In genomic region chr18:3002766-3003165, GRCh38 we compare ENCODE assay signal across 22 cellular contexts. TPM values are rescaled to one million over a fixed set of nuclear protein-coding genes. Genes with fewer than 3 reads are reported as not detected.
DNase-seq lines count a peak whose midpoint lies in the region; ATAC-seq and TF ChIP-seq lines count a peak whose summit lies in the region.
"Had no signal": no experiment of that assay in that cellular context is flagged by ENCODE, and none has a peak within 500 bp of the region (broad histone marks: within the 10 kb centered on the region; RNA-seq: fewer than 3 reads in every experiment).

No MANE protein-coding gene starts in this region.

- DNase-seq in CD8-positive, alpha-beta T cell, result no peak
- DNase-seq in HFFc6 (no peak), Kasumi-1 (lab: John Stamatoyannopoulos, UW) (no peak)
- DNase-seq in naive thymus-derived CD4-positive, alpha-beta T cell, result no peak
- no peak for DNase-seq in stimulated activated CD8-positive, alpha-beta memory T cell treated with anti-CD3 and anti-CD28 coated beads, Interleukin-4, amount 100 ng/mL, for 48 hours
- no peak for DNase-seq in activated effector memory CD4-positive, alpha-beta T cell treated with Interleukin-2 at 50 U/mL for 16 hours
- DNase-seq: activated CD4-positive, alpha-beta T cell treated with anti-CD3 and anti-CD28 coated beads, Interleukin-2, amount 50 U/mL, for 48 hours; activated naive CD8-positive, alpha-beta T cell treated with anti-CD3 and anti-CD28 coated beads, Interleukin-2, amount 10 ng/mL, durations not matched to agents 7 days and 5 days; activated T-cell treated with anti-CD3 and anti-CD28 coated beads, Interleukin-2, amount 50 U/mL, for 1 hour; DMS79 treated with DMSO at 0.1 percent for 48 hours; effector CD8-positive, alpha-beta T cell; KG1; kidney; MV-4-11; naive B cell; NCI-H1694 treated with DMSO at 0.1 percent for 48 hours; NCI-H2171 treated with DMSO at 0.1 percent for 48 hours; NCI-H524 treated with DMSO at 0.1 percent for 48 hours; RPMI8226; sigmoid colon had no signal

- no peaks in the 10 kb centered on the region for H3K36me3 ChIP-seq in CD8-positive, alpha-beta T cell (ENCODE audit: insufficient read depth, low read length)
- H3K36me3 ChIP-seq in naive thymus-derived CD4-positive, alpha-beta T cell (ENCODE audit: control insufficient read depth in 2 of 3, insufficient read depth in 3 of 3, low read length in 3 of 3), result peaks cover 0 to 20% (median 0%) of the 10 kb centered on the region in 3 experiments
- H3K36me3 ChIP-seq: sigmoid colon had no signal

- POLR2A ChIA-PET in CD8-positive, alpha-beta T cell (lab: Charles Lee), result no interaction called here
- POLR2A ChIA-PET in naive thymus-derived CD4-positive, alpha-beta T cell (lab: Charles Lee), result interaction anchor here (0.6 to 4.9 kb wide), 4 partner anchors 8 to 73 kb away, joined by 3 to 25 read pairs (median 6); no protein-coding TSS in a partner anchor

- no peak overlapping the region for H3K27ac ChIP-seq in CD8-positive, alpha-beta T cell (ENCODE audit: low read depth, low read length)
- peak overlapping the region; percentile 14 for H3K27ac ChIP-seq in naive thymus-derived CD4-positive, alpha-beta T cell (ENCODE audit: low read depth, low read length)
- H3K27ac ChIP-seq: parathyroid adenoma, sigmoid colon had no signal

- ATAC-seq in CD8-positive, alpha-beta T cell, result no peak
- ATAC-seq in esophagus mucosa, result peak; percentile 79
- no peak for ATAC-seq in naive thymus-derived CD4-positive, alpha-beta T cell

- H3K27me3 Mint-ChIP-seq in CD8-positive, alpha-beta T cell (ENCODE audit: low read depth), result no peaks in the 10 kb centered on the region
- H3K27me3 Mint-ChIP-seq in HFFc6 (ENCODE audit: insufficient read depth), result no peaks in the 10 kb centered on the region
- H3K27me3 Mint-ChIP-seq in naive thymus-derived CD4-positive, alpha-beta T cell, result no peaks in the 10 kb centered on the region
- H3K27me3 Mint-ChIP-seq: activated naive CD8-positive, alpha-beta T cell treated with anti-CD3 and anti-CD28 coated beads, Interleukin-2, amount 10 ng/mL, durations not matched to agents 7 days and 5 days; naive B cell had no signal

- H3K27me3 ChIP-seq in CD8-positive, alpha-beta T cell (ENCODE audit: insufficient read depth, low read length), result no peaks in the 10 kb centered on the region
- H3K27me3 ChIP-seq in naive thymus-derived CD4-positive, alpha-beta T cell (ENCODE audit: control insufficient read depth in 2 of 2, insufficient read depth in 2 of 2, low read length in 2 of 2), result no peaks in the 10 kb centered on the region
- H3K27me3 ChIP-seq: sigmoid colon had no signal

- no peaks in the 10 kb centered on the region for H3K9me3 ChIP-seq in CD8-positive, alpha-beta T cell (ENCODE audit: low read length)
- peaks cover 0 to 5% (median 0%) of the 10 kb centered on the region in 3 experiments for H3K9me3 ChIP-seq in naive thymus-derived CD4-positive, alpha-beta T cell (ENCODE audit: control insufficient read depth in 2 of 3, low read length in 3 of 3)
- H3K9me3 ChIP-seq: sigmoid colon had no signal

- H3K9me3 Mint-ChIP-seq in CD8-positive, alpha-beta T cell, result no peaks in the 10 kb centered on the region
- H3K9me3 Mint-ChIP-seq in HFFc6, result peaks cover 13% of the 10 kb centered on the region; the same call in 1 of the 2 replicates
- H3K9me3 Mint-ChIP-seq in naive thymus-derived CD4-positive, alpha-beta T cell, result peaks cover 0 to 11% (median 3%) of the 10 kb centered on the region in 11 donors
- H3K9me3 Mint-ChIP-seq: activated naive CD8-positive, alpha-beta T cell treated with anti-CD3 and anti-CD28 coated beads, Interleukin-2, amount 10 ng/mL, durations not matched to agents 7 days and 5 days had no signal

- TF ChIP-seq CTCF in CD8-positive, alpha-beta T cell (IDR thresholded peaks at IDR 0.05), result no peak
- no peak for TF ChIP-seq CTCF in HFFc6 (IDR thresholded peaks at IDR 0.05)

- no peak overlapping the region for H3K4me3 ChIP-seq in CD8-positive, alpha-beta T cell (ENCODE audit: low read depth, low read length)
- no peak overlapping the region for H3K4me3 ChIP-seq in naive thymus-derived CD4-positive, alpha-beta T cell (ENCODE audit: low read length)
- H3K4me3 ChIP-seq: sigmoid colon had no signal

- H3K4me1 ChIP-seq in CD8-positive, alpha-beta T cell (ENCODE audit: insufficient read depth, low read length), result peaks cover 21% of the 10 kb centered on the region
- H3K4me1 ChIP-seq in naive thymus-derived CD4-positive, alpha-beta T cell (ENCODE audit: control insufficient read depth in 2 of 2, insufficient read depth in 2 of 2, low read length in 2 of 2), result peaks cover 14 to 18% of the 10 kb centered on the region in 2 donors

- peaks cover 48% of the 10 kb centered on the region for H3K36me3 Mint-ChIP-seq in CD8-positive, alpha-beta T cell
- peaks cover 68% of the 10 kb centered on the region for H3K36me3 Mint-ChIP-seq in HFFc6 (ENCODE audit: low read depth)
- H3K36me3 Mint-ChIP-seq in naive thymus-derived CD4-positive, alpha-beta T cell, result peaks cover 26 to 60% (median 56%) of the 10 kb centered on the region in 5 donors

- peak overlapping the region; percentile 69 for H3K27ac Mint-ChIP-seq in CD8-positive, alpha-beta T cell
- H3K27ac Mint-ChIP-seq in HFFc6, result peak overlapping the region; percentile 48; the same call in 1 of the 2 replicates
- peak overlapping the region in 8 of 9 donors; percentile 34 to 98 (median 80) for H3K27ac Mint-ChIP-seq in naive thymus-derived CD4-positive, alpha-beta T cell
- H3K27ac Mint-ChIP-seq: activated naive CD8-positive, alpha-beta T cell treated with anti-CD3 and anti-CD28 coated beads, Interleukin-2, amount 10 ng/mL, durations not matched to agents 7 days and 5 days had no signal

- CTCF ChIA-PET in CD8-positive, alpha-beta T cell (lab: Charles Lee), result interaction anchor here (0.6 to 11.9 kb wide), 6 partner anchors 8 to 125 kb away, joined by 3 to 155 read pairs (median 6); no protein-coding TSS in a partner anchor
- CTCF ChIA-PET in naive thymus-derived CD4-positive, alpha-beta T cell (lab: Charles Lee), result interaction anchor here (0.6 to 1.9 kb wide), 3 partner anchors 8 to 126 kb away, joined by 3 to 8 read pairs (median 3); no protein-coding TSS in a partner anchor

- intact Hi-C loops in CD8-positive, alpha-beta T cell (cut with DNase I, micrococcal nuclease), result no loop called here
- intact Hi-C loops in naive thymus-derived CD4-positive, alpha-beta T cell (cut with micrococcal nuclease), result no loop called here

- H3K4me3 Mint-ChIP-seq in CD8-positive, alpha-beta T cell, result no peak overlapping the region
- no peak overlapping the region for H3K4me3 Mint-ChIP-seq in HFFc6
- H3K4me3 Mint-ChIP-seq in naive thymus-derived CD4-positive, alpha-beta T cell, result peak overlapping the region in 2 of 10 donors; percentile 1 to 20
- H3K4me3 Mint-ChIP-seq: activated naive CD8-positive, alpha-beta T cell treated with anti-CD3 and anti-CD28 coated beads, Interleukin-2, amount 10 ng/mL, durations not matched to agents 7 days and 5 days; naive B cell had no signal

- peaks cover 50% of the 10 kb centered on the region for H3K4me1 Mint-ChIP-seq in CD8-positive, alpha-beta T cell (ENCODE audit: low read depth)
- peaks cover 48% of the 10 kb centered on the region for H3K4me1 Mint-ChIP-seq in HFFc6 (ENCODE audit: low read depth)
- H3K4me1 Mint-ChIP-seq in naive thymus-derived CD4-positive, alpha-beta T cell, result peaks cover 28 to 89% (median 79%) of the 10 kb centered on the region in 7 donors

RNA-seq across cellular contexts. Expression of gene LPIN2, which starts 10.2 kb away (rescaled TPM):
- 10 to 100 TPM; 50.3 to 50.9 TPM for total RNA-seq in CD8-positive, alpha-beta T cell
- 10 to 100 TPM; 24.6 to 27.7 (median 26.3) TPM for total RNA-seq in HFFc6 (2021; fragmentation: NEBNext Ultra II Directional; extraction: Animal tissue kit (Norgen Biotek cat#: 25700))
- 6.9 TPM for total RNA-seq in esophagus mucosa
- total RNA-seq in naive thymus-derived CD4-positive, alpha-beta T cell, result 100 to 1,000 TPM in 1 of 5 experiments, 10 to 100 TPM in 4; 58.8 to 133 (median 73.6) TPM
- 10 to 100 TPM; 63.7 to 73.1 TPM for polyA plus RNA-seq in naive thymus-derived CD4-positive, alpha-beta T cell
